ENCODE assay signal across 11 cellular contexts in the genomic region with DNA sequence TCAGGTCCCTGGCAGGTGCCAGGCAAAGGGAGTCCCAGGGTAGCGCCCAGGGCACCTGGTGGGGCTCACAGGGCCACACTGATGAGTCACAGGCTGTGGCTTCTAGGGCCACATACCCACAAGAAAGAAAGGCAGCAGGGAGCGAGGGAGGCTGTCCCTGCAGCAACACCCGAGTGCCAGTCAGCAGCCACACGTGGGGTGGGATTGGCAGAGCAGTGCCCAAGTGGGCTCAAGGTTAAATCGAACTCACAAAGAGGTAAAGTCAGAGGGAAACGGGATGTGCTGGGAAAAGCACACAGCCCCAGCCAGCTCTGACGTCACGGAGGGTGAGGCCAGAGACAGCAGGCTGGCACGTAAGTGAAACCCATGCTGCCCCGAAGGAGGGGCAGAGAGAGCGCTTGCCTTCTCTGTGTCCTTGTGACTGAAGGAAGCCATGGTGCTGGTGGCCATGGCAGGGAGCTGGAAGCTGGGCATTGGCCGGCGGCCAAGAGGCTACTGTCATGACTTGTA. TPM values are rescaled to one million over a fixed set of nuclear protein-coding genes. Genes with fewer than 3 reads are reported as not detected.
DNase-seq lines count a peak whose midpoint lies in the region; ATAC-seq, FAIRE-seq and TF ChIP-seq lines count a peak whose summit lies in the region.
"Had no signal": no experiment of that assay in that cellular context is flagged by ENCODE, and none has a peak within 500 bp of the region (broad histone marks: within the 10 kb centered on the region; RNA-seq: fewer than 3 reads in every experiment).

No MANE protein-coding gene starts in this region.

- intact Hi-C loops in activated CD4-positive, alpha-beta memory T cell treated with anti-CD3 and anti-CD28 coated beads for 36 hours (cut with micrococcal nuclease) = no loop called here
- intact Hi-C loops in gastrocnemius medialis (cut with DNase I; ENCODE audit: low total_unique reads) = no loop called here

- H3K4me1 Mint-ChIP-seq in activated CD4-positive, alpha-beta memory T cell treated with anti-CD3 and anti-CD28 coated beads for 36 hours (ENCODE audit: low read depth) = no peaks in the 10 kb centered on the region

- TF ChIP-seq CTCF in gastrocnemius medialis (IDR thresholded peaks at IDR 0.05 in 4 of 5, conservative IDR thresholded peaks at IDR 0.05 in 1 of 5) = no peak

- in situ Hi-C loops in gastrocnemius medialis (cut with MboI; ENCODE audit: low sequenced_read_pairs in 4 of 4) = no loop called here

- no peak for FAIRE-seq in RCC 7860 (lab: Jason Lieb, UNC)

- no peaks in the 10 kb centered on the region for H3K4me1 ChIP-seq in gastrocnemius medialis

- peaks cover 0 to 3% (median 3%) of the 10 kb centered on the region in 3 donors for H3K27me3 ChIP-seq in gastrocnemius medialis

- no peak overlapping the region for H3K27ac Mint-ChIP-seq in activated CD4-positive, alpha-beta memory T cell treated with anti-CD3 and anti-CD28 coated beads for 36 hours
- H3K27ac Mint-ChIP-seq: activated CD4-positive, alpha-beta T cell treated with anti-CD3 and anti-CD28 coated beads, Interleukin-2, amount 10 ng/mL, durations not matched to agents 24 days and 14 days had no signal

- CTCF ChIA-PET in activated CD4-positive, alpha-beta memory T cell treated with anti-CD3 and anti-CD28 coated beads for 36 hours (lab: Charles Lee) = no interaction called here

- peaks cover 3% of the 10 kb centered on the region for H3K27me3 Mint-ChIP-seq in activated CD4-positive, alpha-beta memory T cell treated with anti-CD3 and anti-CD28 coated beads for 36 hours
- H3K27me3 Mint-ChIP-seq: activated CD4-positive, alpha-beta T cell treated with anti-CD3 and anti-CD28 coated beads, Interleukin-2, amount 10 ng/mL, durations not matched to agents 24 days and 14 days had no signal

- H3K9me3 Mint-ChIP-seq in activated CD4-positive, alpha-beta memory T cell treated with anti-CD3 and anti-CD28 coated beads for 36 hours = no peaks in the 10 kb centered on the region
- H3K9me3 Mint-ChIP-seq: activated CD4-positive, alpha-beta T cell treated with anti-CD3 and anti-CD28 coated beads, Interleukin-2, amount 10 ng/mL, durations not matched to agents 24 days and 14 days had no signal

- no peak for TF ChIP-seq POLR2A in gastrocnemius medialis (IDR thresholded peaks at IDR 0.05)

- no peak overlapping the region for H3K27ac ChIP-seq in gastrocnemius medialis

- DNase-seq in Daoy (ENCODE audit: low read depth) (peak; percentile 82), RCC 7860 (ENCODE audit: low spot score) (peak; percentile 63), pons (ENCODE audit: low spot score) (peak; percentile 90), gastrocnemius medialis (no peak), HCEC 1CT (no peak)
- no peak for DNase-seq in activated CD4-positive, alpha-beta memory T cell treated with anti-CD3 and anti-CD28 coated beads for 36 hours
- DNase-seq: activated CD4-positive, alpha-beta T cell treated with anti-CD3 and anti-CD28 coated beads, Interleukin-2, amount 10 ng/mL, durations not matched to agents 24 days and 14 days; Caco-2; Karpas-422 had no signal

- no peak overlapping the region for H3K4me3 Mint-ChIP-seq in activated CD4-positive, alpha-beta memory T cell treated with anti-CD3 and anti-CD28 coated beads for 36 hours
- H3K4me3 Mint-ChIP-seq: activated CD4-positive, alpha-beta T cell treated with anti-CD3 and anti-CD28 coated beads, Interleukin-2, amount 10 ng/mL, durations not matched to agents 24 days and 14 days had no signal

- no peaks in the 10 kb centered on the region for H3K36me3 Mint-ChIP-seq in activated CD4-positive, alpha-beta memory T cell treated with anti-CD3 and anti-CD28 coated beads for 36 hours

- no peaks in the 10 kb centered on the region for H3K9me3 ChIP-seq in gastrocnemius medialis
- H3K9me3 ChIP-seq: Caco-2 had no signal

- H3K4me3 ChIP-seq in gastrocnemius medialis = no peak overlapping the region

- no peaks in the 10 kb centered on the region for H3K36me3 ChIP-seq in gastrocnemius medialis

- POLR2A ChIA-PET in activated CD4-positive, alpha-beta memory T cell treated with anti-CD3 and anti-CD28 coated beads for 36 hours (lab: Charles Lee) = no interaction called here

- ATAC-seq in esophagus mucosa (peak; percentile 81), gastrocnemius medialis (no peak), GM18498 (IDR thresholded peaks at IDR 0.05; ENCODE audit: unreplicated experiment) (no peak)

RNA-seq across cellular contexts. Expression of gene FA2H, which starts 33.8 kb away (rescaled TPM):
- not detected in 2 replicates for total RNA-seq in Daoy (2014; rRNA removed; shearing (Covaris generic))
- total RNA-seq in esophagus mucosa (1.3 TPM), gastrocnemius medialis (under 1 TPM in 1 of 4 donors, not detected in 3; 0.41 TPM)
- total RNA-seq in activated CD4-positive, alpha-beta memory T cell treated with anti-CD3 and anti-CD28 coated beads for 36 hours = under 1 TPM in 1 of 2 experiments, not detected in 1; 0.22 TPM
- total RNA-seq: activated CD4-positive, alpha-beta T cell treated with anti-CD3 and anti-CD28 coated beads, Interleukin-2, amount 10 ng/mL, durations not matched to agents 24 days and 14 days had no signal

RNA-seq across cellular contexts. Expression of gene MLKL, which starts 40.2 kb away (rescaled TPM):
- 18.9 and 21.7 TPM in 2 replicates for total RNA-seq in Daoy (2014; rRNA removed; shearing (Covaris generic))
- total RNA-seq in esophagus mucosa (12.4 TPM), gastrocnemius medialis (1 to 10 TPM; 1.2 to 4.6 (median 2.9) TPM)
- 10 to 100 TPM; 18.3 to 18.8 TPM for total RNA-seq in activated CD4-positive, alpha-beta memory T cell treated with anti-CD3 and anti-CD28 coated beads for 36 hours

Comparison
In these comparisons a context has a peak if more than half of its experiments do, and no peak if none do; other contexts are left out.
1. DNase-seq: peak in Daoy (single experiment), RCC 7860 (single experiment) and pons (single experiment); none in activated CD4-positive, alpha-beta memory T cell treated with anti-CD3 and anti-CD28 coated beads for 36 hours (single experiment), gastrocnemius medialis (0 of 2) and HCEC 1CT (single experiment).